Comparison of ENCODE assay signal across 8 cellular contexts in the genomic region with DNA sequence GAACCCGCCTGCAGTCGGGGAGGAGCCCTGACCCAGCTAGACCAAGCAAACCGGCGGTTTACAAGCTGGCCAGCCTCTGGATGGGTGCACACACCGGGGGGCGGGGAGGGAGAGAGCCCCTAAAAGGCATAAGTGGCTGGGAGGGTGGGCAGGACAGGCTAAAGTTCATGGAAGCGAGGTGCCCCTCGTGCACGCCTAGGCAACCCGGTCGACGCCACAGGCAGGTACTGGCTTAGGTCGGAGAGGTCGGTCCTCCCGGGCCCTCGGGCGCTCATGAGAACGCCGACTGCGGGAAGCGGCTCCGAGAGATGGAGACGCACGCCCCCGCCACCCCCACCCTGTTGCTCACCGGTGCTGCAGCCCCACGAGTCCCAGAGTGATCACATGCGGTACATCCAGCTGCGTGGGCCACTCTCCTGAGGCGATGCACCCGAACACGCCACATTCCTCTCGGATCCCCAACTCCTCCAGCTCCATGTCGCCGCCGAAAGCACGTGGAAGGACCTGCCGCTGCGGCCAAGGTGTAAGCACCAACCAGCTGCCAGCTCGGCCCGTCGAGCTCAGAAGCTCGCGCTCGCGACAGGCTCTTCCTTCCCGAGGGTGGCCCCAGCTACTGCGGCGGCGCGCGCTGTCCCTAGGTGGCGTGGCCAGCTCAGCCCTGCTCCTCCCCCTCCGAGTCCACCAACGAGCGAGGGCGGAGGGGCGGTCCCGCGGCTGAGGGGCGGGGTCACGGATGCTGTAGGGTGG. TPM values are rescaled to one million over a fixed set of nuclear protein-coding genes. Genes with fewer than 3 reads are reported as not detected.
DNase-seq lines count a peak whose midpoint lies in the region; ATAC-seq and TF ChIP-seq lines count a peak whose summit lies in the region.

TSS of gene PPAT (minus strand) at position 615 of the 747 bp plus-strand sequence. CDS start at position 477, 138 bp downstream.

- H3K9me3 ChIP-seq in AG04450 (ENCODE audit: control insufficient read depth, insufficient read depth, low read length), result peaks cover 3% of the 10 kb centered on the region; the same call in 1 of the 2 replicates

- H3K27me3 ChIP-seq in AG04450 (ENCODE audit: control insufficient read depth, insufficient read depth, low read length), result no peaks in the 10 kb centered on the region

- DNase-seq in AG04450 (ENCODE audit: low read depth, low spot score) (peak; percentile 90), NCI-H345 (lab: John Stamatoyannopoulos, UW) (peak; percentile 93), activated B cell treated with CpG ODN at 0.5 μM for 24 hours (peak; percentile 98), caudate nucleus (lab: John Stamatoyannopoulos, UW) (peak; percentile 74 to 98 (median 94)), immature natural killer cell (peak; percentile 99)
- DNase-seq in stimulated activated CD4-positive, alpha-beta T cell treated with anti-CD3 and anti-CD28 coated beads, Interleukin-12 subunit alpha, Interleukin-12 subunit beta, amount 100 ng/mL, for 48 hours (ENCODE audit: low read depth in 2 of 3, low spot score in 1 of 3), result peak; percentile 98

- H3K27me3 Mint-ChIP-seq in activated B cell treated with CpG ODN at 0.5 μM for 24 hours (no peaks in the 10 kb centered on the region), immature natural killer cell (ENCODE audit: low read depth in 3 of 3) (peaks cover 10 to 11% (median 11%) of the 10 kb centered on the region in 3 donors)

- POLR2A ChIA-PET in AG04450 (lab: Yijun Ruan, JAX) (interaction anchor here (0.6 to 3.2 kb wide), 11 partner anchors 10 to 1038 kb away, joined by 3 to 33 read pairs (median 5); partner anchors contain the start of genes AASDH, CEP135, NOA1 and SRP72), activated B cell treated with CpG ODN at 0.5 μM for 24 hours (lab: Charles Lee) (interaction anchor here (0.6 to 5.2 kb wide), 16 partner anchors 10 to 1040 kb away, joined by 3 to 95 read pairs (median 4); partner anchors contain the start of genes AASDH, CEP135, NOA1 and POLR2B)

- intact Hi-C loops in activated B cell treated with CpG ODN at 0.5 μM for 24 hours (cut with micrococcal nuclease), result loop anchor here (1.0 to 10.0 kb wide), 8 partner anchors 10 to 1040 kb away; partner anchors contain the start of genes AASDH, NOA1, SPINK2 and TMEM165

- peak within 1 kb of the TSS; percentile 90 for H3K4me3 Mint-ChIP-seq in activated B cell treated with CpG ODN at 0.5 μM for 24 hours
- H3K4me3 Mint-ChIP-seq in immature natural killer cell, result peak within 1 kb of the TSS; percentile 86 to 97 (median 91)

- H3K9me3 Mint-ChIP-seq in activated B cell treated with CpG ODN at 0.5 μM for 24 hours, result no peaks in the 10 kb centered on the region
- no peaks in the 10 kb centered on the region for H3K9me3 Mint-ChIP-seq in immature natural killer cell

- ATAC-seq in GM18870 (IDR thresholded peaks at IDR 0.05; ENCODE audit: unreplicated experiment), result peak; percentile 63
- ATAC-seq in HG03135 (IDR thresholded peaks at IDR 0.05; ENCODE audit: unreplicated experiment), result peak; percentile 80
- peak; percentile 86 for ATAC-seq in activated B cell treated with CpG ODN at 0.5 μM for 24 hours (ENCODE audit: low read depth)

- H3K27ac Mint-ChIP-seq in activated B cell treated with CpG ODN at 0.5 μM for 24 hours, result peak within 1 kb of the TSS; percentile 97
- peak within 1 kb of the TSS; percentile 31 to 96 (median 94) for H3K27ac Mint-ChIP-seq in immature natural killer cell

- peak within 1 kb of the TSS; percentile 87 for H3K27ac ChIP-seq in AG04450 (ENCODE audit: low read depth, low read length)
- H3K27ac ChIP-seq in caudate nucleus (ENCODE audit: low read depth, low read length), result peak within 1 kb of the TSS; percentile 99

- peak within 1 kb of the TSS; percentile 86 for H3K4me3 ChIP-seq in AG04450 (ENCODE audit: low read depth, low read length)

- CTCF ChIA-PET in AG04450 (lab: Charles Lee), result interaction anchor here (1.0 to 7.2 kb wide), 9 partner anchors 11 to 487 kb away, joined by 3 to 70 read pairs (median 5); partner anchors contain the start of gene CEP135
- CTCF ChIA-PET in activated B cell treated with CpG ODN at 0.5 μM for 24 hours (lab: Charles Lee), result interaction anchor here (1.0 to 5.6 kb wide), 8 partner anchors 11 to 487 kb away, joined by 4 to 38 read pairs (median 5); partner anchors contain the start of genes AASDH, CEP135 and SRP72

- H3K4me1 Mint-ChIP-seq in activated B cell treated with CpG ODN at 0.5 μM for 24 hours (peaks cover 37% of the 10 kb centered on the region), immature natural killer cell (peaks cover 27 to 28% of the 10 kb centered on the region in 2 donors)

- H3K36me3 Mint-ChIP-seq in activated B cell treated with CpG ODN at 0.5 μM for 24 hours (ENCODE audit: low read depth) (peaks cover 9% of the 10 kb centered on the region), immature natural killer cell (peaks cover 0 to 4% (median 0%) of the 10 kb centered on the region in 3 donors)

- TF ChIP-seq CTCF in AG04450 (IDR thresholded peaks at IDR 0.05; ENCODE audit: low read depth, low read length) (peak; percentile 27; the same call in 1 of the 2 replicates), activated B cell treated with CpG ODN at 0.5 μM for 24 hours (IDR thresholded peaks at IDR 0.05) (no peak)

RNA-seq across cellular contexts. Expression of gene PPAT, which starts in this region (rescaled TPM):
- polyA plus RNA-seq in AG04450 (2011; rRNA removed) (9.8 and 11.6 TPM in 2 replicates), immature natural killer cell (1 to 10 TPM; 1.9 to 8.4 (median 6.8) TPM)
- 8.6 and 8.9 TPM in 2 replicates for polyA minus RNA-seq in AG04450 (2011; rRNA and poly(A)+ RNA removed)
- 11.7 and 12.9 TPM in 2 replicates for total RNA-seq in activated B cell treated with CpG ODN at 0.5 μM for 24 hours

Comparison
In these comparisons a context has a peak if more than half of its experiments do, and no peak if none do; other contexts are left out.
1. Peak in every context shown above with its lines: DNase-seq, ATAC-seq, H3K4me3 ChIP-seq and H3K27ac ChIP-seq.